Comparison of ENCODE assay signal across 17 cellular contexts in genomic region chr2:225559090-225559489, GRCh38.
"Had no signal": no experiment of that assay in that cellular context is flagged by ENCODE, and none has a peak within 500 bp of the region (broad histone marks: within the 10 kb centered on the region; RNA-seq: fewer than 3 reads in every experiment).

No MANE protein-coding gene starts in this region.

- DNase-seq: IMR-90, Karpas-422, KG1, MM.1S, NCI-H1092 treated with DMSO at 0.1 percent for 48 hours, NCI-H1436 treated with DMSO at 0.1 percent for 48 hours, NCI-H1694, NCI-H187 treated with DMSO at 0.1 percent for 48 hours, NCI-H2029 treated with DMSO at 0.1 percent for 48 hours, NCI-H2171, NCI-H226, NCI-H526 treated with DMSO at 0.1 percent for 48 hours, NCI-H774, RPMI8226, SHP77, SW 1271, T-cell had no signal
